In the genomic region with DNA sequence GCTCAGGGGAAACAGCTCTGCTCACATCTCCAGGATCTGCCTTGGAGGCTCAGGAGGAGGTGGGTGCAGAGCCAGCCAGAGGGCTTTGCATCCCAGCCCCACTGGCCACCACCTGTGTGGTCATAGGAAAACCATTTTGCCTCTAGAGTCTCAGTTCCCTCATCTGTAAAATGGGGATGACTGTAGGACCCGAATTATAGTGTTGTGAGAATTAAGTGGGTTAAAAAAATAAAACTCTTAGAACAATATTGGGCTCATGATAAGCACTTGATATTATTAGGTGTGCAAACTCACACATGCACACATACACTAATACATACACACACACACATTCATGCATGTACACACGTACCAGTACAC, we compare ENCODE assay signal across 12 cellular contexts. TPM values are rescaled to one million over a fixed set of nuclear protein-coding genes. Genes with fewer than 3 reads are reported as not detected.
DNase-seq lines count a peak whose midpoint lies in the region; ATAC-seq and TF ChIP-seq lines count a peak whose summit lies in the region.
"Had no signal": no experiment of that assay in that cellular context is flagged by ENCODE, and none has a peak within 500 bp of the region (broad histone marks: within the 10 kb centered on the region; RNA-seq: fewer than 3 reads in every experiment).

No MANE protein-coding gene starts in this region.

- TF ChIP-seq EP300 in gastroesophageal sphincter (IDR thresholded peaks at IDR 0.05), result no peak

- peak overlapping the region; percentile 48 for H3K4me3 ChIP-seq in left ventricle myocardium inferior
- H3K4me3 ChIP-seq in gastroesophageal sphincter, result no peak overlapping the region
- H3K4me3 ChIP-seq in gastrocnemius medialis, result peak overlapping the region in 1 of 4 donors; percentile 35
- H3K4me3 ChIP-seq in vagina, result peak overlapping the region; percentile 12 to 25

- H3K9me3 ChIP-seq in left ventricle myocardium inferior (replicated peaks), result no peaks in the 10 kb centered on the region
- no peaks in the 10 kb centered on the region for H3K9me3 ChIP-seq in gastroesophageal sphincter
- H3K9me3 ChIP-seq in gastrocnemius medialis, result no peaks in the 10 kb centered on the region
- no peaks in the 10 kb centered on the region for H3K9me3 ChIP-seq in vagina

- DNase-seq in left ventricle myocardium inferior (no peak), left ventricle myocardium superior (no peak), gastrocnemius medialis (no peak), vagina (ENCODE audit: extremely low spot score in 2 of 2) (no peak), activated gamma-delta T cell treated with Interleukin-2 at 50 U/mL for 16 hours (no peak), ureter (ENCODE audit: low spot score) (no peak), activated gamma-delta T cell (lab: John Stamatoyannopoulos, UW) (no peak)
- DNase-seq: activated naive CD4-positive, alpha-beta T cell treated with anti-CD3 and anti-CD28 coated beads, Interleukin-2, amount 10 ng/mL, durations not matched to agents 7 days and 5 days; COR-L47; NCI-H2081; stimulated activated naive CD4-positive, alpha-beta T cell treated with Interleukin-2 at 50 U/mL for 16 hours had no signal

- H3K36me3 ChIP-seq in left ventricle myocardium inferior (no peaks in the 10 kb centered on the region), gastroesophageal sphincter (no peaks in the 10 kb centered on the region), gastrocnemius medialis (no peaks in the 10 kb centered on the region), vagina (no peaks in the 10 kb centered on the region)

- ATAC-seq in left ventricle myocardium superior (no peak), gastroesophageal sphincter (no peak), gastrocnemius medialis (no peak)

- peak overlapping the region; percentile 88 for H3K27ac ChIP-seq in left ventricle myocardium inferior (replicated peaks)
- H3K27ac ChIP-seq in gastroesophageal sphincter, result peak overlapping the region; percentile 66 to 90 (median 88)
- H3K27ac ChIP-seq in gastrocnemius medialis, result peak overlapping the region; percentile 65 to 76 (median 68)
- H3K27ac ChIP-seq in vagina, result peak overlapping the region; percentile 96

- 49 to 73% methylated on average over 2 of the region's 2 CpGs for WGBS in gastroesophageal sphincter (ENCODE audit: low coverage in 1 of 2), 2 donors

- in situ Hi-C loops in gastrocnemius medialis (cut with MboI; ENCODE audit: low sequenced_read_pairs in 4 of 4), result loop anchor here in 1 of 4 donors (10.0 kb wide), 1 partner anchor 192 kb away; no protein-coding TSS in a partner anchor

- TF ChIP-seq CTCF in left ventricle myocardium inferior (IDR thresholded peaks at IDR 0.05; ENCODE audit: borderline replicate concordance) (no peak), gastroesophageal sphincter (IDR thresholded peaks at IDR 0.05) (no peak), gastrocnemius medialis (IDR thresholded peaks at IDR 0.05 in 4 of 5, conservative IDR thresholded peaks at IDR 0.05 in 1 of 5) (no peak), vagina (IDR thresholded peaks at IDR 0.05) (no peak)

- TF ChIP-seq POLR2A in gastroesophageal sphincter (IDR thresholded peaks at IDR 0.05) (no peak), gastrocnemius medialis (IDR thresholded peaks at IDR 0.05) (no peak), vagina (IDR thresholded peaks at IDR 0.05) (no peak)

- H3K27me3 ChIP-seq in left ventricle myocardium inferior (ENCODE audit: low read depth), result peaks cover 76% of the 10 kb centered on the region
- H3K27me3 ChIP-seq in gastroesophageal sphincter, result peaks cover 36% of the 10 kb centered on the region
- H3K27me3 ChIP-seq in gastrocnemius medialis, result peaks cover 0 to 27% (median 10%) of the 10 kb centered on the region in 3 donors
- no peaks in the 10 kb centered on the region for H3K27me3 ChIP-seq in vagina

- intact Hi-C loops in left ventricle myocardium inferior (cut with micrococcal nuclease) (no loop called here), left ventricle myocardium superior (cut with micrococcal nuclease) (no loop called here), gastrocnemius medialis (cut with DNase I; ENCODE audit: low total_unique reads) (no loop called here), vagina (cut with DNase I) (loop anchor here (10.0 kb wide), 1 partner anchor 182 kb away; a partner anchor contains a TSS)

- H3K4me1 ChIP-seq in left ventricle myocardium inferior, result peaks cover 19% of the 10 kb centered on the region
- peaks cover 0 to 35% (median 13%) of the 10 kb centered on the region in 3 donors for H3K4me1 ChIP-seq in gastroesophageal sphincter
- H3K4me1 ChIP-seq in gastrocnemius medialis, result peaks cover 8 to 11% of the 10 kb centered on the region in 2 donors
- H3K4me1 ChIP-seq in vagina, result peaks cover 29% of the 10 kb centered on the region

RNA-seq across cellular contexts. Expression of a gene that starts 19.4 kb away (rescaled TPM):
- 0.14 TPM for total RNA-seq in left ventricle myocardium inferior
- 0.12 TPM for total RNA-seq in left ventricle myocardium superior
- 1 to 10 TPM in 3 of 4 donors, under 1 TPM in 1; 0.72 to 4.4 (median 1.1) TPM for total RNA-seq in gastroesophageal sphincter
- total RNA-seq in gastrocnemius medialis, result not detected
- 2.0 TPM for total RNA-seq in vagina
- total RNA-seq in ureter, result 0.91 TPM

Comparison
In these comparisons a context has a peak if more than half of its experiments do, and no peak if none do; other contexts are left out.
1. H3K4me3 ChIP-seq: peak in left ventricle myocardium inferior (single experiment) and vagina (2 of 2); none in gastroesophageal sphincter (0 of 2).
2. Peak in every context shown above with its lines, with median percentiles within 50 percentile points of each other: H3K27ac ChIP-seq.